8 cellular contexts compared by ENCODE assay signal in the genomic region with DNA sequence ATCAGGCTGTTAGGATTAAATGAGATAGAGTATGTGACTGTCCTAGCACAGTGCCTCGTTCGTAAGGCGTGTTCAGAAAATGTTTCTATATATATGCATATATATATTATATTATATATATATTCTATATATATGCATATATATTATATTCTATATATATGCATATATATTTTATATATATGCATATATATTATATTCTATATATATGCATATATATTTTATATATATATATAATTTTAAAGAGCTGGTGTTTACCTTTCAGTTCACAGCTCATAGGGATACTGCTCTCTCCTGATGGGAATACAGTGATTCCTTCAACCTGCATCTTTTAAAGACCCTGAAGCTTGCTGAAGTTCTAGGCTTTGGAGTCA. TPM values are rescaled to one million over a fixed set of nuclear protein-coding genes. Genes with fewer than 3 reads are reported as not detected.
DNase-seq lines count a peak whose midpoint lies in the region; ATAC-seq, FAIRE-seq and TF ChIP-seq lines count a peak whose summit lies in the region.

No MANE protein-coding gene starts in this region.

- no peak for TF ChIP-seq RAD21 in liver (IDR thresholded peaks at IDR 0.05)

- H3K27ac ChIP-seq in astrocyte (ENCODE audit: low read depth, low read length) = peak overlapping the region; percentile 90
- peak overlapping the region; percentile 84 to 90 for H3K27ac ChIP-seq in liver (ENCODE audit: low read depth in 1 of 2, low read length in 2 of 2)
- H3K27ac ChIP-seq in tibial artery = peak overlapping the region; percentile 81 to 83

- TF ChIP-seq CTCF in astrocyte (IDR thresholded peaks at IDR 0.05; ENCODE audit: insufficient read depth, low read depth, low read length) (no peak), liver (IDR thresholded peaks at IDR 0.05; ENCODE audit: low read depth, low read length, missing input control) (no peak), tibial artery (IDR thresholded peaks at IDR 0.05) (no peak)

- peak overlapping the region; percentile 95 for H3K27ac Mint-ChIP-seq in activated naive CD4-positive, alpha-beta T cell treated with anti-CD3 and anti-CD28 coated beads for 36 hours
- peak overlapping the region; percentile 92 for H3K27ac Mint-ChIP-seq in astrocyte (ENCODE audit: unreplicated experiment)

- CTCF ChIA-PET in activated naive CD4-positive, alpha-beta T cell treated with anti-CD3 and anti-CD28 coated beads for 36 hours (lab: Charles Lee) = interaction anchor here (1.1 to 2.7 kb wide), 2 partner anchors 36 to 38 kb away, joined by 5 to 9 read pairs; no protein-coding TSS in a partner anchor

- H3K4me1 ChIP-seq in astrocyte (ENCODE audit: insufficient read depth, low read length) (peaks cover 10% of the 10 kb centered on the region), liver (ENCODE audit: control insufficient read depth in 4 of 4, insufficient read depth in 4 of 4, low read length in 3 of 4) (peaks cover 1 to 21% (median 11%) of the 10 kb centered on the region in 4 donors), tibial artery (peaks cover 0 to 44% (median 29%) of the 10 kb centered on the region in 4 donors)

- no peaks in the 10 kb centered on the region for H3K9me3 Mint-ChIP-seq in activated naive CD4-positive, alpha-beta T cell treated with anti-CD3 and anti-CD28 coated beads for 36 hours
- no peaks in the 10 kb centered on the region for H3K9me3 Mint-ChIP-seq in astrocyte (ENCODE audit: unreplicated experiment)

- H2AFZ ChIP-seq in astrocyte (ENCODE audit: low read depth, low read length) = peak overlapping the region; percentile 90

- H3K27me3 ChIP-seq in astrocyte (ENCODE audit: insufficient read depth, low read length) (no peaks in the 10 kb centered on the region), liver (ENCODE audit: control insufficient read depth in 4 of 4, insufficient read depth in 4 of 4, low read length in 3 of 4) (no peaks in the 10 kb centered on the region), tibial artery (no peaks in the 10 kb centered on the region)

- peaks cover 9% of the 10 kb centered on the region for H4K20me1 ChIP-seq in astrocyte (ENCODE audit: insufficient read depth, low read length)

- peak overlapping the region; percentile 86 for H3K4me3 Mint-ChIP-seq in activated naive CD4-positive, alpha-beta T cell treated with anti-CD3 and anti-CD28 coated beads for 36 hours
- H3K4me3 Mint-ChIP-seq in astrocyte (ENCODE audit: unreplicated experiment) = peak overlapping the region; percentile 95

- H3K9ac ChIP-seq in astrocyte (ENCODE audit: low read length) (peak overlapping the region; percentile 98), liver (ENCODE audit: low read depth in 1 of 2, low read length in 2 of 2) (peak overlapping the region; percentile 73 to 93)

- peaks cover 32% of the 10 kb centered on the region for H3K79me2 ChIP-seq in astrocyte (ENCODE audit: insufficient read depth, low read length)

- H3K27me3 Mint-ChIP-seq in activated naive CD4-positive, alpha-beta T cell treated with anti-CD3 and anti-CD28 coated beads for 36 hours (ENCODE audit: low read depth) = no peaks in the 10 kb centered on the region
- H3K27me3 Mint-ChIP-seq in astrocyte (ENCODE audit: low read depth, unreplicated experiment) = no peaks in the 10 kb centered on the region

- WGBS in liver = 36% methylated on average over 3 of the region's 3 CpGs

- intact Hi-C loops in activated naive CD4-positive, alpha-beta T cell treated with anti-CD3 and anti-CD28 coated beads for 36 hours (cut with micrococcal nuclease) = loop anchor here (1.0 to 10.0 kb wide), 13 partner anchors 36 to 1898 kb away; a partner anchor contains a TSS
- intact Hi-C loops in tibial artery (cut with DNase I; ENCODE audit: low total_unique reads) = loop anchor here (5.0 to 10.0 kb wide), 2 partner anchors 145 to 1102 kb away; a partner anchor contains a TSS

- DNase-seq in activated naive CD4-positive, alpha-beta T cell treated with anti-CD3 and anti-CD28 coated beads for 36 hours = no peak
- DNase-seq in activated naive CD4-positive, alpha-beta T cell (lab: John Stamatoyannopoulos, UW) = no peak
- DNase-seq in astrocyte (ENCODE audit: low read depth) (no peak), tibial artery (no peak), GM19239 (ENCODE audit: insufficient read length, low spot score) (no peak), GM12892 (ENCODE audit: insufficient read length) (no peak)

- H3K36me3 ChIP-seq in astrocyte (ENCODE audit: insufficient read depth, low read length) (peaks cover 27% of the 10 kb centered on the region), liver (ENCODE audit: control insufficient read depth in 4 of 4, insufficient read depth in 3 of 4, low read depth in 1 of 4, low read length in 3 of 4) (peaks cover 0 to 23% (median 13%) of the 10 kb centered on the region in 4 donors), tibial artery (peaks cover 6 to 21% (median 8%) of the 10 kb centered on the region in 3 donors)

- no peak for ATAC-seq in GM18858 (IDR thresholded peaks at IDR 0.05; ENCODE audit: unreplicated experiment)

- peaks cover 11% of the 10 kb centered on the region for H3K36me3 Mint-ChIP-seq in activated naive CD4-positive, alpha-beta T cell treated with anti-CD3 and anti-CD28 coated beads for 36 hours (ENCODE audit: low read depth)
- no peaks in the 10 kb centered on the region for H3K36me3 Mint-ChIP-seq in astrocyte (ENCODE audit: low read depth, unreplicated experiment)

- H3K9me3 ChIP-seq in astrocyte (ENCODE audit: insufficient read depth, low read depth, low read length) = no peaks in the 10 kb centered on the region
- H3K9me3 ChIP-seq in liver (ENCODE audit: control insufficient read depth in 4 of 4, low read length in 3 of 4) = no peaks in the 10 kb centered on the region
- no peaks in the 10 kb centered on the region for H3K9me3 ChIP-seq in tibial artery

- peaks cover 7% of the 10 kb centered on the region for H3K4me1 Mint-ChIP-seq in activated naive CD4-positive, alpha-beta T cell treated with anti-CD3 and anti-CD28 coated beads for 36 hours (ENCODE audit: low read depth)
- H3K4me1 Mint-ChIP-seq in astrocyte (ENCODE audit: low read depth, unreplicated experiment) = peaks cover 1% of the 10 kb centered on the region

- H3K4me3 ChIP-seq in astrocyte (ENCODE audit: insufficient read depth, low read depth, low read length) = peak overlapping the region; percentile 97
- H3K4me3 ChIP-seq in liver (ENCODE audit: low read depth in 1 of 3, low read length in 3 of 3) = peak overlapping the region; percentile 76 to 93 (median 81)
- H3K4me3 ChIP-seq in tibial artery = peak overlapping the region; percentile 65 to 66

- peak overlapping the region; percentile 87 for H3K4me2 ChIP-seq in astrocyte (ENCODE audit: low read length)

- FAIRE-seq in astrocyte (lab: Jason Lieb, UNC) (no peak), GM19239 (lab: Jason Lieb, UNC) (no peak), GM12892 (lab: Jason Lieb, UNC) (no peak)

- TF ChIP-seq POLR2A in GM12892 (IDR thresholded peaks at IDR 0.05; ENCODE audit: low read depth, low read length) = no peak

TF ChIP-seq in liver, 16 proteins besides CTCF, POLR2A, EP300 and RAD21:
- no peak for TF ChIP-seq FOXA1 (IDR thresholded peaks at IDR 0.05)
- TF ChIP-seq HNF4G (IDR thresholded peaks at IDR 0.05) = no peak
- no peak for TF ChIP-seq EGR1 (IDR thresholded peaks at IDR 0.05; ENCODE audit: low read depth in 2 of 2)
- no peak for TF ChIP-seq GABPA (IDR thresholded peaks at IDR 0.05 in 1 of 2, conservative IDR thresholded peaks at IDR 0.05 in 1 of 2)
- no peak for TF ChIP-seq HNF4A (conservative IDR thresholded peaks at IDR 0.05)
- TF ChIP-seq YY1 (IDR thresholded peaks at IDR 0.05) = no peak
- TF ChIP-seq TAF1 (conservative IDR thresholded peaks at IDR 0.05) = no peak

RNA-seq across cellular contexts. Expression of a gene that starts 0.7 kb away (rescaled TPM):
- 100 to 1,000 TPM; 146 to 152 TPM for total RNA-seq in activated naive CD4-positive, alpha-beta T cell treated with anti-CD3 and anti-CD28 coated beads for 36 hours
- total RNA-seq in astrocyte (107 and 109 TPM in 2 replicates), liver (10 to 100 TPM; 28.4 to 29.8 TPM)
- 100 to 1,000 TPM; 124 to 269 TPM for polyA plus RNA-seq in liver
- polyA plus RNA-seq in GM12892 (2012; ENCODE audit: missing spikeins) = 288 TPM
